Comparison of ENCODE assay signal across 9 cellular contexts in the genomic region with DNA sequence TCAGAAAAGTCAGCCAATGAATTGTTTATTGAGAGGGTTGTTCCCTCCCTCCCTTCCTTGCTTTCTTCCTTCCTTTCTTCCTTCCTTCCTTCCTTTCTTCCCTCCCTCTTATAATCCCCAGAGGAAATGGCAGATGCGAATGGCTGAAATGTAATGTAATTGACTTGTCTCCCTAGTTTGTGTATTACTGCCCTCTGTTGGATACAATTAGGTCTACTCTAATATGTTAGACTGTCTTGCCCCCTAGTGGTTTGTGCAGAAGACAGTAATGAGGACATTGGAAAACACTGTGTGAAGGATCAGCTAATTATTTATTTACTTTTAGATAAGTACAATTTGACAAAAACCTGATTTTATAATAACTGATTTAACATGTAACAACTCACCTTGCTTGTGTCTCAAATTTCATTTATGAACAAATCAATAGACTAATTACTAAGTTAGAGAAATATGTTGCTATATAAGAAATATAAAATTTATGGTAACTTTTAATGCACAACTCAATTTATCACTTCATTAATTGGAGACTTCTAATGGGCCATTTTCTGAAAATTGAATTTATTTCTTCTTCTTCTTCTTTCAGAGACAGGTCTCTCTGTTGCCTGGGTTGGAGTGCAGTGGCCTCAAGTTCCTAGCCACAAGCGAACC.
DNase-seq lines count a peak whose midpoint lies in the region; ATAC-seq and TF ChIP-seq lines count a peak whose summit lies in the region.
"Had no signal": no experiment of that assay in that cellular context is flagged by ENCODE, and none has a peak within 500 bp of the region (broad histone marks: within the 10 kb centered on the region; RNA-seq: fewer than 3 reads in every experiment).

No MANE protein-coding gene starts in this region.

- ATAC-seq in GM18520 (IDR thresholded peaks at IDR 0.05; ENCODE audit: unreplicated experiment) (peak; percentile 99), HG02885 (IDR thresholded peaks at IDR 0.05; ENCODE audit: poor library complexity, unreplicated experiment) (peak; percentile 100), natural killer cell (peak in 2 of 3 donors; percentile 34 to 47)

- no peak overlapping the region for H3K27ac Mint-ChIP-seq in natural killer cell
- H3K27ac Mint-ChIP-seq: T-cell had no signal

- intact Hi-C loops in natural killer cell (cut with micrococcal nuclease): no loop called here

- TF ChIP-seq CTCF in C4-2B (conservative IDR thresholded peaks at IDR 0.05) (peak; percentile 98), natural killer cell (IDR thresholded peaks at IDR 0.05) (no peak)

- no peak overlapping the region for H3K4me3 Mint-ChIP-seq in natural killer cell
- H3K4me3 Mint-ChIP-seq: T-cell had no signal

- TF ChIP-seq POLR2A in erythroblast (IDR thresholded peaks at IDR 0.05; ENCODE audit: low read length): no peak

- no peaks in the 10 kb centered on the region for H3K4me1 Mint-ChIP-seq in natural killer cell
- H3K4me1 Mint-ChIP-seq: T-cell had no signal

- H3K27me3 Mint-ChIP-seq in natural killer cell (ENCODE audit: low read depth in 2 of 2): no peaks in the 10 kb centered on the region
- H3K27me3 Mint-ChIP-seq: T-cell had no signal

- no peak overlapping the region for H3K27ac ChIP-seq in C4-2B

- peaks cover 0 to 2% of the 10 kb centered on the region in 2 donors for H3K9me3 Mint-ChIP-seq in natural killer cell

- peak; percentile 83 to 97 (median 92) for DNase-seq in NCI-H1417 (lab: John Stamatoyannopoulos, UW)
- peak; percentile 85 for DNase-seq in SK-N-DZ (ENCODE audit: low spot score)
- DNase-seq in erythroblast (lab: John Stamatoyannopoulos, UW): peak; percentile 68 to 75
- no peak for DNase-seq in natural killer cell
- no peak for DNase-seq in NK-92 treated with Interleukin-12 subunit alpha and Interleukin-12 subunit beta, amount 100 ng/mL, for 24 hours (lab: John Stamatoyannopoulos, UW)
- DNase-seq: T-cell had no signal

- H3K36me3 Mint-ChIP-seq in natural killer cell: no peaks in the 10 kb centered on the region
- H3K36me3 Mint-ChIP-seq: T-cell had no signal

Comparison
In these comparisons a context has a peak if more than half of its experiments do, and no peak if none do; other contexts are left out.
1. ATAC-seq: peak in every context shown above with its lines; median percentile 100 in HG02885; 99 in GM18520; 40 in natural killer cell.
2. DNase-seq: peak in NCI-H1417 (3 of 3), SK-N-DZ (single experiment) and erythroblast (2 of 2); none in natural killer cell (single experiment) and NK-92 treated with Interleukin-12 subunit alpha and Interleukin-12 subunit beta, amount 100 ng/mL, for 24 hours (single experiment).